ENCODE assay signal across 1 cellular context in the genomic region with DNA sequence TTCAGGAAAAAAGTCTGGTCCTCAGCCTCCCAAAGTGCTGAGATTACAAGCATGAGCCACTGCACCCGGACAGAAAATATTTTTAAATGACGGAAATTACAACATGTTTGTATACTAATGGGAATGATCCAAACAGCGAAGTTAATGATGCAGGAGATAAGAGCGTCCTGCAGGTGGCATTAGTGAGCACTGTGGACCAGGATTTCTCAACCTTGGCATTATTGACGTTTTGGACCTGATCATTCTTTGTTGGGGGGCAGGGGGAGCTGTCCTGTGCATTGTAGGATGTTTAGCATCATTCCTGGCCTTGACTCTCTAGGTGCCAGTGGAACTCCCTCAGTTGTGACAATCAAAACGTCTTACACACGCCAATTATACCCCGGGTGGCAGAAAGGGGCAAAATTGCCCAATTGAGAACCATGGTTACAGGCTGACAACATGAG.
TF ChIP-seq lines count a peak whose summit lies in the region.

No MANE protein-coding gene starts in this region.

TF ChIP-seq in GM23338, 12 proteins besides CTCF, POLR2A, EP300 and RAD21 (continued from another document):
- TF ChIP-seq, protein P1, sequence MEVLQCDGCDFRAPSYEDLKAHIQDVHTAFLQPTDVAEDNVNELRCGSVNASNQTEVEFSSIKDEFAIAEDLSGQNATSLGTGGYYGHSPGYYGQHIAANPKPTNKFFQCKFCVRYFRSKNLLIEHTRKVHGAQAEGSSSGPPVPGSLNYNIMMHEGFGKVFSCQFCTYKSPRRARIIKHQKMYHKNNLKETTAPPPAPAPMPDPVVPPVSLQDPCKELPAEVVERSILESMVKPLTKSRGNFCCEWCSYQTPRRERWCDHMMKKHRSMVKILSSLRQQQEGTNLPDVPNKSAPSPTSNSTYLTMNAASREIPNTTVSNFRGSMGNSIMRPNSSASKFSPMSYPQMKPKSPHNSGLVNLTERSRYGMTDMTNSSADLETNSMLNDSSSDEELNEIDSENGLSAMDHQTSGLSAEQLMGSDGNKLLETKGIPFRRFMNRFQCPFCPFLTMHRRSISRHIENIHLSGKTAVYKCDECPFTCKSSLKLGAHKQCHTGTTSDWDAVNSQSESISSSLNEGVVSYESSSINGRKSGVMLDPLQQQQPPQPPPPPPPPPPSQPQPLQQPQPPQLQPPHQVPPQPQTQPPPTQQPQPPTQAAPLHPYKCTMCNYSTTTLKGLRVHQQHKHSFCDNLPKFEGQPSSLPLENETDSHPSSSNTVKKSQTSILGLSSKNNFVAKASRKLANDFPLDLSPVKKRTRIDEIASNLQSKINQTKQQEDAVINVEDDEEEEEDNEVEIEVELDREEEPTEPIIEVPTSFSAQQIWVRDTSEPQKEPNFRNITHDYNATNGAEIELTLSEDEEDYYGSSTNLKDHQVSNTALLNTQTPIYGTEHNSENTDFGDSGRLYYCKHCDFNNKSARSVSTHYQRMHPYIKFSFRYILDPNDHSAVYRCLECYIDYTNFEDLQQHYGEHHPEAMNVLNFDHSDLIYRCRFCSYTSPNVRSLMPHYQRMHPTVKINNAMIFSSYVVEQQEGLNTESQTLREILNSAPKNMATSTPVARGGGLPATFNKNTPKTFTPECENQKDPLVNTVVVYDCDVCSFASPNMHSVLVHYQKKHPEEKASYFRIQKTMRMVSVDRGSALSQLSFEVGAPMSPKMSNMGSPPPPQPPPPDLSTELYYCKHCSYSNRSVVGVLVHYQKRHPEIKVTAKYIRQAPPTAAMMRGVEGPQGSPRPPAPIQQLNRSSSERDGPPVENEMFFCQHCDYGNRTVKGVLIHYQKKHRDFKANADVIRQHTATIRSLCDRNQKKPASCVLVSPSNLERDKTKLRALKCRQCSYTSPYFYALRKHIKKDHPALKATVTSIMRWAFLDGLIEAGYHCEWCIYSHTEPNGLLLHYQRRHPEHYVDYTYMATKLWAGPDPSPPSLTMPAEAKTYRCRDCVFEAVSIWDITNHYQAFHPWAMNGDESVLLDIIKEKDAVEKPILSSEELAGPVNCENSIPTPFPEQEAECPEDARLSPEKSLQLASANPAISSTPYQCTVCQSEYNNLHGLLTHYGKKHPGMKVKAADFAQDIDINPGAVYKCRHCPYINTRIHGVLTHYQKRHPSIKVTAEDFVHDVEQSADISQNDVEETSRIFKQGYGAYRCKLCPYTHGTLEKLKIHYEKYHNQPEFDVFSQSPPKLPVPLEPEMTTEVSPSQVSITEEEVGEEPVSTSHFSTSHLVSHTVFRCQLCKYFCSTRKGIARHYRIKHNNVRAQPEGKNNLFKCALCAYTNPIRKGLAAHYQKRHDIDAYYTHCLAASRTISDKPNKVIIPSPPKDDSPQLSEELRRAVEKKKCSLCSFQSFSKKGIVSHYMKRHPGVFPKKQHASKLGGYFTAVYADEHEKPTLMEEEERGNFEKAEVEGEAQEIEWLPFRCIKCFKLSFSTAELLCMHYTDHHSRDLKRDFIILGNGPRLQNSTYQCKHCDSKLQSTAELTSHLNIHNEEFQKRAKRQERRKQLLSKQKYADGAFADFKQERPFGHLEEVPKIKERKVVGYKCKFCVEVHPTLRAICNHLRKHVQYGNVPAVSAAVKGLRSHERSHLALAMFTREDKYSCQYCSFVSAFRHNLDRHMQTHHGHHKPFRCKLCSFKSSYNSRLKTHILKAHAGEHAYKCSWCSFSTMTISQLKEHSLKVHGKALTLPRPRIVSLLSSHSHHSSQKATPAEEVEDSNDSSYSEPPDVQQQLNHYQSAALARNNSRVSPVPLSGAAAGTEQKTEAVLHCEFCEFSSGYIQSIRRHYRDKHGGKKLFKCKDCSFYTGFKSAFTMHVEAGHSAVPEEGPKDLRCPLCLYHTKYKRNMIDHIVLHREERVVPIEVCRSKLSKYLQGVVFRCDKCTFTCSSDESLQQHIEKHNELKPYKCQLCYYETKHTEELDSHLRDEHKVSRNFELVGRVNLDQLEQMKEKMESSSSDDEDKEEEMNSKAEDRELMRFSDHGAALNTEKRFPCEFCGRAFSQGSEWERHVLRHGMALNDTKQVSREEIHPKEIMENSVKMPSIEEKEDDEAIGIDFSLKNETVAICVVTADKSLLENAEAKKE (CRISPR knock-in tag; IDR thresholded peaks at IDR 0.05): no peak
- TF ChIP-seq, protein P2, sequence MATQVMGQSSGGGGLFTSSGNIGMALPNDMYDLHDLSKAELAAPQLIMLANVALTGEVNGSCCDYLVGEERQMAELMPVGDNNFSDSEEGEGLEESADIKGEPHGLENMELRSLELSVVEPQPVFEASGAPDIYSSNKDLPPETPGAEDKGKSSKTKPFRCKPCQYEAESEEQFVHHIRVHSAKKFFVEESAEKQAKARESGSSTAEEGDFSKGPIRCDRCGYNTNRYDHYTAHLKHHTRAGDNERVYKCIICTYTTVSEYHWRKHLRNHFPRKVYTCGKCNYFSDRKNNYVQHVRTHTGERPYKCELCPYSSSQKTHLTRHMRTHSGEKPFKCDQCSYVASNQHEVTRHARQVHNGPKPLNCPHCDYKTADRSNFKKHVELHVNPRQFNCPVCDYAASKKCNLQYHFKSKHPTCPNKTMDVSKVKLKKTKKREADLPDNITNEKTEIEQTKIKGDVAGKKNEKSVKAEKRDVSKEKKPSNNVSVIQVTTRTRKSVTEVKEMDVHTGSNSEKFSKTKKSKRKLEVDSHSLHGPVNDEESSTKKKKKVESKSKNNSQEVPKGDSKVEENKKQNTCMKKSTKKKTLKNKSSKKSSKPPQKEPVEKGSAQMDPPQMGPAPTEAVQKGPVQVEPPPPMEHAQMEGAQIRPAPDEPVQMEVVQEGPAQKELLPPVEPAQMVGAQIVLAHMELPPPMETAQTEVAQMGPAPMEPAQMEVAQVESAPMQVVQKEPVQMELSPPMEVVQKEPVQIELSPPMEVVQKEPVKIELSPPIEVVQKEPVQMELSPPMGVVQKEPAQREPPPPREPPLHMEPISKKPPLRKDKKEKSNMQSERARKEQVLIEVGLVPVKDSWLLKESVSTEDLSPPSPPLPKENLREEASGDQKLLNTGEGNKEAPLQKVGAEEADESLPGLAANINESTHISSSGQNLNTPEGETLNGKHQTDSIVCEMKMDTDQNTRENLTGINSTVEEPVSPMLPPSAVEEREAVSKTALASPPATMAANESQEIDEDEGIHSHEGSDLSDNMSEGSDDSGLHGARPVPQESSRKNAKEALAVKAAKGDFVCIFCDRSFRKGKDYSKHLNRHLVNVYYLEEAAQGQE (IDR thresholded peaks at IDR 0.05; ENCODE audit: unreplicated experiment): no peak
- TF ChIP-seq, protein P3, sequence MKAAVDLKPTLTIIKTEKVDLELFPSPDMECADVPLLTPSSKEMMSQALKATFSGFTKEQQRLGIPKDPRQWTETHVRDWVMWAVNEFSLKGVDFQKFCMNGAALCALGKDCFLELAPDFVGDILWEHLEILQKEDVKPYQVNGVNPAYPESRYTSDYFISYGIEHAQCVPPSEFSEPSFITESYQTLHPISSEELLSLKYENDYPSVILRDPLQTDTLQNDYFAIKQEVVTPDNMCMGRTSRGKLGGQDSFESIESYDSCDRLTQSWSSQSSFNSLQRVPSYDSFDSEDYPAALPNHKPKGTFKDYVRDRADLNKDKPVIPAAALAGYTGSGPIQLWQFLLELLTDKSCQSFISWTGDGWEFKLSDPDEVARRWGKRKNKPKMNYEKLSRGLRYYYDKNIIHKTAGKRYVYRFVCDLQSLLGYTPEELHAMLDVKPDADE (IDR thresholded peaks at IDR 0.05): no peak
- TF ChIP-seq EZH2 (IDR thresholded peaks at IDR 0.05; ENCODE audit: low read depth, unreplicated experiment): no peak
